8 cellular contexts compared by ENCODE assay signal in genomic region chr3:9903238-9903624, GRCh38. TPM values are rescaled to one million over a fixed set of nuclear protein-coding genes. Genes with fewer than 3 reads are reported as not detected.
A peak's percentile ranks its signal among the peaks of the same experiment; 100 is the strongest.
DNase-seq lines count a peak whose midpoint lies in the region; ATAC-seq and TF ChIP-seq lines count a peak whose summit lies in the region.
"Had no signal": no experiment of that assay in that cellular context is flagged by ENCODE, and none has a peak within 500 bp of the region (broad histone marks: within the 10 kb centered on the region; RNA-seq: fewer than 3 reads in every experiment).

No MANE protein-coding gene starts in this region.

- no peak for TF ChIP-seq CTCF in fibroblast of mammary gland (conservative IDR thresholded peaks at IDR 0.05; ENCODE audit: control insufficient read depth, insufficient read depth, low read depth, low read length)

- DNase-seq in GM23248, result peak; percentile 85
- DNase-seq in T-helper 17 cell, result no peak
- DNase-seq in fibroblast of mammary gland (ENCODE audit: low read depth), result peak; percentile 60
- DNase-seq in SKM-1 (lab: John Stamatoyannopoulos, UW; ENCODE audit: unreplicated experiment), result no peak
- DNase-seq: NCI-H345 had no signal

- H3K9ac ChIP-seq in GM23248, result peak overlapping the region; percentile 42; the same call in 1 of the 2 replicates

- peak overlapping the region; percentile 79 for H3K27ac Mint-ChIP-seq in T-helper 17 cell

- no peaks in the 10 kb centered on the region for H3K9me2 ChIP-seq in GM23248 (ENCODE audit: insufficient read depth)

- peak overlapping the region; percentile 79 for H3K4me3 Mint-ChIP-seq in T-helper 17 cell

- peaks cover 12% of the 10 kb centered on the region for H3K4me1 ChIP-seq in GM23248 (ENCODE audit: insufficient read depth)

- H3K9me3 ChIP-seq in GM23248 (ENCODE audit: low read depth), result no peaks in the 10 kb centered on the region
- H3K9me3 ChIP-seq in T-helper 17 cell (ENCODE audit: control insufficient read depth, low read length, poor library complexity, severe bottlenecking), result no peaks in the 10 kb centered on the region

- H3K27me3 Mint-ChIP-seq in T-helper 17 cell, result no peaks in the 10 kb centered on the region

- H3K4me3 ChIP-seq in GM23248 (peak overlapping the region; percentile 24; the same call in 1 of the 2 replicates), fibroblast of mammary gland (ENCODE audit: control insufficient read depth, low read depth, low read length) (peak overlapping the region; percentile 33), skin epidermis (peak overlapping the region; percentile 18 to 49 (median 30))

- no peaks in the 10 kb centered on the region for H4K20me1 ChIP-seq in GM23248 (ENCODE audit: insufficient read depth)

- no peaks in the 10 kb centered on the region for H3F3A ChIP-seq in GM23248 (ENCODE audit: insufficient read depth)

- no peaks in the 10 kb centered on the region for H3K27me3 ChIP-seq in GM23248 (replicated peaks; ENCODE audit: insufficient read depth)

- peak overlapping the region; percentile 50 for H3K27ac ChIP-seq in GM23248
- H3K27ac ChIP-seq in skin epidermis, result peak overlapping the region in 20 of 21 experiments; percentile 13 to 89 (median 80)

- in situ Hi-C loops in GM23248 (cut with MboI), result no loop called here

- peak overlapping the region; percentile 62 for H3K4me2 ChIP-seq in GM23248 (ENCODE audit: unreplicated experiment)

- H3K79me2 ChIP-seq in GM23248 (ENCODE audit: insufficient read depth), result no peaks in the 10 kb centered on the region

- no peaks in the 10 kb centered on the region for H3K36me3 ChIP-seq in GM23248 (ENCODE audit: low read depth)

- H3K4me1 Mint-ChIP-seq in T-helper 17 cell, result peaks cover 39% of the 10 kb centered on the region

- H3K36me3 Mint-ChIP-seq in T-helper 17 cell (ENCODE audit: low read depth), result no peaks in the 10 kb centered on the region

- WGBS in GM23248 (ENCODE audit: low coverage in 1 of 2, low lambda C conversion rate in 2 of 2, missing lambda C conversion rate in 2 of 2), 2 experiments, result 9 to 16% methylated on average over 4 of the region's 4 CpGs

- ATAC-seq in T-helper 17 cell (no peak), HG03565 (IDR thresholded peaks at IDR 0.05; ENCODE audit: unreplicated experiment) (no peak), HG03460 (IDR thresholded peaks at IDR 0.05; ENCODE audit: unreplicated experiment) (no peak)

- peak overlapping the region; percentile 84 for H2AFZ ChIP-seq in GM23248

RNA-seq across cellular contexts. Expression of gene IL17RE, which starts 0.6 kb away (rescaled TPM):
- total RNA-seq in GM23248 (2014; rRNA removed; shearing (Covaris generic)), result 0.51 and 5.5 TPM in 2 replicates
- polyA plus RNA-seq in GM23248 (2016; fragmentation: Nextera tagmentation; extraction: Ambion mirVana), result 0.24 and 0.27 TPM in 2 replicates
- total RNA-seq in T-helper 17 cell, result 10 to 100 TPM; 10.1 to 12.4 TPM

RNA-seq across cellular contexts. Expression of gene JAGN1, which starts 12.8 kb away (rescaled TPM):
- total RNA-seq in GM23248 (2014; rRNA removed; shearing (Covaris generic)), result 32.9 and 35.7 TPM in 2 replicates
- polyA plus RNA-seq in GM23248 (2016; fragmentation: Nextera tagmentation; extraction: Ambion mirVana), result 45.3 and 46.8 TPM in 2 replicates
- total RNA-seq in T-helper 17 cell, result 10 to 100 TPM; 15.4 to 17.8 TPM

RNA-seq across cellular contexts. Expression of gene IL17RC, which starts 13.7 kb away (rescaled TPM):
- 41.8 and 49.4 TPM in 2 replicates for total RNA-seq in GM23248 (2014; rRNA removed; shearing (Covaris generic))
- polyA plus RNA-seq in GM23248 (2016; fragmentation: Nextera tagmentation; extraction: Ambion mirVana), result 20.5 and 25.3 TPM in 2 replicates
- under 1 TPM; 0.47 to 0.92 TPM for total RNA-seq in T-helper 17 cell

RNA-seq across cellular contexts. Expression of gene CIDEC, which starts 23.2 kb away (rescaled TPM):
- not detected in 2 replicates for total RNA-seq in GM23248 (2014; rRNA removed; shearing (Covaris generic))
- polyA plus RNA-seq in GM23248 (2016; fragmentation: Nextera tagmentation; extraction: Ambion mirVana), result not detected in 2 replicates
- not detected for total RNA-seq in T-helper 17 cell

RNA-seq across cellular contexts. Expression of gene CRELD1, which starts 30.4 kb away (rescaled TPM):
- 18.2 and 29.5 TPM in 2 replicates for total RNA-seq in GM23248 (2014; rRNA removed; shearing (Covaris generic))
- polyA plus RNA-seq in GM23248 (2016; fragmentation: Nextera tagmentation; extraction: Ambion mirVana), result 19.2 and 19.9 TPM in 2 replicates
- total RNA-seq in T-helper 17 cell, result 10 to 100 TPM; 15.5 to 20.0 TPM

Comparison
In these comparisons a context has a peak if more than half of its experiments do, and no peak if none do; other contexts are left out.
1. DNase-seq: peak in GM23248 (single experiment) and fibroblast of mammary gland (single experiment); none in T-helper 17 cell (0 of 3) and SKM-1 (single experiment).
2. RNA of gene IL17RC, which starts 13.7 kb away (total RNA-seq): 41.8 to 49.4 TPM in GM23248; 0.47 to 0.92 TPM in T-helper 17 cell; every median in the first group is over 10 times any median in the second.
3. Peak in every context shown above with its lines, with median percentiles within 50 percentile points of each other: H3K4me3 ChIP-seq.